ENCODE assay signal across 9 cellular contexts in the genomic region with DNA sequence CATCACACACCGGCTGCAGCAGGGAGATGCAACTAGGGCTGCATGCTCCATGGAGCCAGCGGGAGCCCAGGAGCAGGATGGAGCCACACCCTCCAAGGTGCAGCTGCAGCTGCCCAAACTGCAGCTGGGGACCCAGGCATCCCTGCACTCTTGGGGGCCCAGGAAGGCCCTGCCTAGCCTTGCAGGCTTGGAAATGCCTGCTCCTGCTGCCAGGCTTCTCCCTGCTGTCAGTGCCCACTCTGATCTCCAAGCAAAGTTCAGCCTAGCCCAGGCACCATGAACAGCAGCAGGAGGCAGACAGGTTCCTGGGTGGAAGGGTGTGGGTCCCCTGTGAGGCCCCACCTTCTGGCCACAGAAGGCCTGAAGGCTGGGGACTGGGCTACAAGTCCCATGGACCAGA.
"Had no signal": no experiment of that assay in that cellular context is flagged by ENCODE, and none has a peak within 500 bp of the region (broad histone marks: within the 10 kb centered on the region; RNA-seq: fewer than 3 reads in every experiment).

No MANE protein-coding gene starts in this region.

- DNase-seq: GM23248, GOT3, H7, H9, HCEC 1CT, HFFc6 had no signal

- H3K4me1 ChIP-seq: HAP-1 had no signal

- ATAC-seq: GM23338, HCT116 had no signal

- H3K27ac ChIP-seq: GM23248 had no signal

- H3K36me3 ChIP-seq: HAP-1 had no signal

- H3K9me3 ChIP-seq: HAP-1 had no signal

- H3K4me3 ChIP-seq: GM23248, GM23338, HAP-1 had no signal
